In the genomic region with DNA sequence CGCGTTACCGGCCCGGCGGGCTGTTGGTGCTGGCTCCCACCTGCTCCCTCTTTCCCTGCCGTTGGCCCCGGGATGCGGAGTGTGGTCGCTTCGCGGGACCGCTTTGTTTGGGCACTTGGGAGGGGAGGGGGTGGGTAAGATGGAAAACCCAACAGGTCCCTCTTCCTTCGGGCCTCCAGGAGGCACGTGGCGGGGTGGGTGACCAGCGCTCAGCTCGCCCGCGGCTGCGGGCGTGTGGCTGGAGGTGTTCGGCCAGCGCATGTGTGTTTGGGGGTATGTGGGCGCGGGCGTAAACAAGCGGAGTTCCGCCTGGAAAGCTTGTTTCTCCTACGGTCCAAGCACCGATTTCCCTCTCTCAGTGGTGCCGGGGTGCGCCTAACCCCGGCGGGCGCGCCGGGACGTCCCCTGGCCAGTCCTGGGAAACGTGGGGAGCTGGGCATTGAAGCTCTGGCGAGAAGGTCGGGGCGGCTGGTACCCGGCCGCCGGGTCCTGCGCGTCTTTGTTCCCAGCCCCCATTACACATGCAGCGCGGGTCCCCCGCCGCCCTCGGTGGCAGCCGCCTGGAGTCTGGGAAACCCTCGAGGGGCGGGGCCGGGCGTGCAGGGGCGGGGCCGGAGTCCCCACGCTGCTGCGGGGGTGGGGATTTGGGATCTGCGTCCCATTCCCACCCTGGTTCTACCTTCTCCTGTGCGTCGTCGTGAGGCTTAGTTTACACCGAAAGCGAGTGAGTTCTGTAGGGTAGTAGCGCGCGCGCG, we compare ENCODE assay signal across 8 cellular contexts. TPM values are rescaled to one million over a fixed set of nuclear protein-coding genes. Genes with fewer than 3 reads are reported as not detected.
DNase-seq lines count a peak whose midpoint lies in the region; ATAC-seq, FAIRE-seq and TF ChIP-seq lines count a peak whose summit lies in the region.

No MANE protein-coding gene starts in this region.

- H3K4me1 Mint-ChIP-seq in activated CD4-positive, alpha-beta T cell treated with anti-CD3 and anti-CD28 coated beads for 36 hours: peaks cover 9% of the 10 kb centered on the region

- H3K4me3 Mint-ChIP-seq in activated CD4-positive, alpha-beta T cell treated with anti-CD3 and anti-CD28 coated beads for 36 hours: peak overlapping the region; percentile 87

- no peaks in the 10 kb centered on the region for H3K36me3 Mint-ChIP-seq in activated CD4-positive, alpha-beta T cell treated with anti-CD3 and anti-CD28 coated beads for 36 hours (ENCODE audit: low read depth)

- TF ChIP-seq CTCF in Panc1 (IDR thresholded peaks at IDR 0.05): no peak
- no peak for TF ChIP-seq CTCF in left ventricle myocardium inferior (IDR thresholded peaks at IDR 0.05; ENCODE audit: borderline replicate concordance)
- TF ChIP-seq CTCF in parathyroid adenoma (IDR thresholded peaks at IDR 0.05): no peak

- peaks cover 36% of the 10 kb centered on the region for H3K79me2 ChIP-seq in parathyroid adenoma

- peaks cover 7% of the 10 kb centered on the region; the same call in 1 of the 2 replicates for H3K4me1 ChIP-seq in Panc1 (ENCODE audit: control insufficient read depth, insufficient read depth, low read length)
- peaks cover 62% of the 10 kb centered on the region for H3K4me1 ChIP-seq in left ventricle myocardium inferior
- H3K4me1 ChIP-seq in parathyroid adenoma: peaks cover 31% of the 10 kb centered on the region

- no peaks in the 10 kb centered on the region for H3K9me3 ChIP-seq in Panc1 (ENCODE audit: control insufficient read depth, insufficient read depth, low read depth, low read length)
- no peaks in the 10 kb centered on the region for H3K9me3 ChIP-seq in left ventricle myocardium inferior (replicated peaks)
- H3K9me3 ChIP-seq in parathyroid adenoma (ENCODE audit: control insufficient read depth, low read length): no peaks in the 10 kb centered on the region

- H3K36me3 ChIP-seq in Panc1 (ENCODE audit: control insufficient read depth, insufficient read depth, low read length): no peaks in the 10 kb centered on the region
- no peaks in the 10 kb centered on the region for H3K36me3 ChIP-seq in left ventricle myocardium inferior
- no peaks in the 10 kb centered on the region for H3K36me3 ChIP-seq in parathyroid adenoma (ENCODE audit: control insufficient read depth, insufficient read depth, low read length)

- H3K27me3 Mint-ChIP-seq in activated CD4-positive, alpha-beta T cell treated with anti-CD3 and anti-CD28 coated beads for 36 hours: no peaks in the 10 kb centered on the region

- peak overlapping the region; percentile 90 for H2AFZ ChIP-seq in parathyroid adenoma

- no TSS peak for BruUV-seq in Panc1 (replicated peaks; lab: Mats Ljungman, UMichigan)

- peak overlapping the region; percentile 84 for H3K4me2 ChIP-seq in parathyroid adenoma (ENCODE audit: low read length)

- H3K4me3 ChIP-seq in Panc1 (ENCODE audit: low read depth in 2 of 2, low read length in 2 of 2) (peak overlapping the region; percentile 56 to 66), left ventricle myocardium inferior (peak overlapping the region; percentile 96), parathyroid adenoma (ENCODE audit: low read depth, low read length) (peak overlapping the region; percentile 70)

- H3K27ac ChIP-seq in Panc1 (ENCODE audit: low read length): 0 out of 2 replicates have a peak overlapping the region, but pooled peaks have one; percentile 23
- peak overlapping the region; percentile 92 for H3K27ac ChIP-seq in left ventricle myocardium inferior (replicated peaks)
- peak overlapping the region; percentile 82 for H3K27ac ChIP-seq in parathyroid adenoma

- in situ Hi-C loops in Panc1 (cut with HindIII; ENCODE audit: low pct_unique_long_range_greater_than_20kb, low sequenced_read_pairs): no loop called here

- H3K27me3 ChIP-seq in Panc1 (ENCODE audit: control insufficient read depth, insufficient read depth, low read length): no peaks in the 10 kb centered on the region
- no peaks in the 10 kb centered on the region for H3K27me3 ChIP-seq in left ventricle myocardium inferior (ENCODE audit: low read depth)
- no peaks in the 10 kb centered on the region for H3K27me3 ChIP-seq in parathyroid adenoma (ENCODE audit: control insufficient read depth, insufficient read depth, low read length)

- ATAC-seq in activated CD4-positive, alpha-beta T cell treated with anti-CD3 and anti-CD28 coated beads for 36 hours: peak; percentile 52
- ATAC-seq in Panc1 (peak; percentile 75), GM19324 (IDR thresholded peaks at IDR 0.05; ENCODE audit: low FRiP score, unreplicated experiment) (no peak)

- peak; percentile 69 for FAIRE-seq in HTR-8/SVneo (lab: Jason Lieb, UNC)

- H3K9me3 Mint-ChIP-seq in activated CD4-positive, alpha-beta T cell treated with anti-CD3 and anti-CD28 coated beads for 36 hours (ENCODE audit: low read depth): peaks cover 3% of the 10 kb centered on the region

- H3K27ac Mint-ChIP-seq in activated CD4-positive, alpha-beta T cell treated with anti-CD3 and anti-CD28 coated beads for 36 hours: peak overlapping the region; percentile 81

- intact Hi-C loops in activated CD4-positive, alpha-beta T cell treated with anti-CD3 and anti-CD28 coated beads for 36 hours (cut with DNase I, micrococcal nuclease): loop anchor here (1.0 to 10.0 kb wide), 5 partner anchors 41 to 597 kb away; a partner anchor contains a TSS
- intact Hi-C loops in Panc1 (cut with micrococcal nuclease; ENCODE audit: unreplicated experiment) (no loop called here), left ventricle myocardium inferior (cut with micrococcal nuclease) (no loop called here)

- POLR2A ChIA-PET in activated CD4-positive, alpha-beta T cell treated with anti-CD3 and anti-CD28 coated beads for 36 hours (lab: Charles Lee): interaction anchor here (0.7 kb wide), 1 partner anchor 395 kb away, joined by 3 read pairs; no protein-coding TSS in a partner anchor
- POLR2A ChIA-PET in Panc1 (lab: Charles Lee): no interaction called here

- no peak overlapping the region for H3K9ac ChIP-seq in parathyroid adenoma

- peak; percentile 69 for DNase-seq in activated CD4-positive, alpha-beta T cell treated with anti-CD3 and anti-CD28 coated beads for 36 hours
- DNase-seq in activated CD4-positive, alpha-beta T cell treated with anti-CD3 and anti-CD28 coated beads for 1 hour: no peak
- DNase-seq in HTR-8/SVneo (ENCODE audit: insufficient read length, low spot score) (peak; percentile 83), Panc1 (ENCODE audit: low read depth, low spot score) (no peak), amygdala (lab: John Stamatoyannopoulos, UW) (peak in 45 of 56 donors; percentile 10 to 75 (median 54)), left ventricle myocardium inferior (peak; percentile 80)

- CTCF ChIA-PET in activated CD4-positive, alpha-beta T cell treated with anti-CD3 and anti-CD28 coated beads for 36 hours (lab: Charles Lee): no interaction called here
- CTCF ChIA-PET in Panc1 (lab: Charles Lee): no interaction called here

RNA-seq across cellular contexts. Expression of a gene that starts 1.4 kb away (rescaled TPM):
- total RNA-seq in activated CD4-positive, alpha-beta T cell treated with anti-CD3 and anti-CD28 coated beads for 36 hours: 1 to 10 TPM; 5.7 to 6.9 TPM
- 2.8 TPM for total RNA-seq in Panc1 (2021; ENCODE audit: unreplicated experiment)
- polyA plus RNA-seq in Panc1 (2012; ENCODE audit: insufficient read length): 1.5 TPM
- total RNA-seq in left ventricle myocardium inferior: 5.5 TPM

RNA-seq across cellular contexts. Expression of a gene that starts 41.1 kb away (rescaled TPM):
- 10 to 100 TPM; 13.0 to 14.9 TPM for total RNA-seq in activated CD4-positive, alpha-beta T cell treated with anti-CD3 and anti-CD28 coated beads for 36 hours
- total RNA-seq in Panc1 (2021; ENCODE audit: unreplicated experiment): 12.5 TPM
- 2.9 TPM for polyA plus RNA-seq in Panc1 (2012; ENCODE audit: insufficient read length)
- total RNA-seq in left ventricle myocardium inferior: 27.9 TPM

Comparison
In these comparisons a context has a peak if more than half of its experiments do, and no peak if none do; other contexts are left out.
1. DNase-seq: peak in activated CD4-positive, alpha-beta T cell treated with anti-CD3 and anti-CD28 coated beads for 36 hours (single experiment), HTR-8/SVneo (single experiment), amygdala (45 of 56) and left ventricle myocardium inferior (single experiment); none in activated CD4-positive, alpha-beta T cell treated with anti-CD3 and anti-CD28 coated beads for 1 hour (single experiment) and Panc1 (single experiment).
2. H3K27ac ChIP-seq: peak in every context shown above with its lines; median percentile 92 in left ventricle myocardium inferior; 82 in parathyroid adenoma; 23 in Panc1.
3. intact Hi-C loops: an anchor here in activated CD4-positive, alpha-beta T cell treated with anti-CD3 and anti-CD28 coated beads for 36 hours (1.0 to 10.0 kb wide); none called in Panc1 and left ventricle myocardium inferior.
4. Peak in every context shown above with its lines, with median percentiles within 50 percentile points of each other: H3K4me3 ChIP-seq.